Comparison of ENCODE assay signal across 1 cellular context in genomic region chr6:159693128-159693893, GRCh38.
A peak's percentile ranks its signal among the peaks of the same experiment; 100 is the strongest.
TF ChIP-seq lines count a peak whose summit lies in the region.

SOD2 (minus strand) TSS chr6:159693241; CDS start chr6:159693167, 74 bp downstream.

TF ChIP-seq in K562, 482 proteins besides CTCF, POLR2A, EP300 and RAD21 (continued from another document and continues in another):
- TF ChIP-seq GTF2F1 (IDR thresholded peaks at IDR 0.05; ENCODE audit: low read depth, low read length), result peak; percentile 52; the same call in 1 of the 2 replicates
- peak; percentile 75 for TF ChIP-seq LCOR (CRISPR knock-in tag; IDR thresholded peaks at IDR 0.05)
- TF ChIP-seq PATZ1 (CRISPR knock-in tag; IDR thresholded peaks at IDR 0.05; ENCODE audit: borderline replicate concordance), result peak; percentile 78; the same call in 1 of the 2 replicates
- TF ChIP-seq DPF2 (IDR thresholded peaks at IDR 0.05), result peak; percentile 38; the same call in 1 of the 2 replicates
- peak; percentile 63 for TF ChIP-seq CCNT2 (IDR thresholded peaks at IDR 0.05; ENCODE audit: borderline replicate concordance, extremely low read depth, insufficient read length, low read depth, low read length)
- no peak for TF ChIP-seq ZHX1 (conservative IDR thresholded peaks at IDR 0.05; ENCODE audit: low read length)
- peak; percentile 67; the same call in 1 of the 2 replicates for TF ChIP-seq POLR2AphosphoS2 (IDR thresholded peaks at IDR 0.05; ENCODE audit: low read length)
- no peak for TF ChIP-seq PRPF4 (IDR thresholded peaks at IDR 0.05; ENCODE audit: insufficient read depth, low read depth, low read length, poor library complexity, severe bottlenecking)
- no peak for TF ChIP-seq DMBX1 (CRISPR knock-in tag; IDR thresholded peaks at IDR 0.05; ENCODE audit: borderline replicate concordance)
- TF ChIP-seq SUPT5H (IDR thresholded peaks at IDR 0.05), result peak; percentile 90
- TF ChIP-seq HDAC8 (tag; IDR thresholded peaks at IDR 0.05), result 0 out of 2 replicates have a peak, but pooled peaks have one; percentile 8
- TF ChIP-seq CBFB (CRISPR knock-in tag; IDR thresholded peaks at IDR 0.05), result no peak
- 0 out of 2 replicates have a peak, but pooled peaks have one; percentile 45 for TF ChIP-seq ZNF764 (CRISPR knock-in tag; IDR thresholded peaks at IDR 0.05; ENCODE audit: low read depth)
- no peak for TF ChIP-seq ZNF785 (CRISPR knock-in tag; IDR thresholded peaks at IDR 0.05)
- no peak for TF ChIP-seq HDAC3 (IDR thresholded peaks at IDR 0.05; ENCODE audit: borderline replicate concordance, partially characterized antibody)
- TF ChIP-seq PREB (CRISPR knock-in tag; IDR thresholded peaks at IDR 0.05), result peak; percentile 94; the same call in 1 of the 2 replicates
- TF ChIP-seq YY1 (IDR thresholded peaks at IDR 0.05; ENCODE audit: borderline replicate concordance in 1 of 3, control insufficient read depth in 1 of 3, extremely low read depth in 1 of 3, insufficient read depth in 3 of 3, insufficient read length in 1 of 3, insufficient replicate concordance in 2 of 3, low read depth in 1 of 3, low read length in 2 of 3), result peak in 2 of 3 experiments; percentile 28 to 62
- no peak for TF ChIP-seq RAD51 (IDR thresholded peaks at IDR 0.05; ENCODE audit: borderline replicate concordance, low read depth)
- no peak for TF ChIP-seq XRCC4 (IDR thresholded peaks at IDR 0.05; ENCODE audit: extremely low read depth, insufficient read depth, insufficient read length)
- TF ChIP-seq ZNF592 (IDR thresholded peaks at IDR 0.05), result no peak
- TF ChIP-seq SRSF1 (IDR thresholded peaks at IDR 0.05; ENCODE audit: low read depth, low read length), result peak; percentile 39; the same call in 1 of the 2 replicates
- no peak for TF ChIP-seq GTF2A2 (tag; IDR thresholded peaks at IDR 0.05)
- peak; percentile 7; the same call in 1 of the 2 replicates for TF ChIP-seq AFF4 (CRISPR knock-in tag; IDR thresholded peaks at IDR 0.05)
- TF ChIP-seq CBFA2T2 (conservative IDR thresholded peaks at IDR 0.05), result no peak
- TF ChIP-seq RNF2 (IDR thresholded peaks at IDR 0.05), result peak; percentile 78; the same call in 1 of the 2 replicates
- TF ChIP-seq ZNF584 (CRISPR knock-in tag; IDR thresholded peaks at IDR 0.05; ENCODE audit: low read depth), result no peak
- no peak for TF ChIP-seq PTBP1 (IDR thresholded peaks at IDR 0.05; ENCODE audit: low read depth, low read length)
- TF ChIP-seq FOSL1 (tag; conservative IDR thresholded peaks at IDR 0.05), result 0 out of 2 replicates have a peak, but pooled peaks have one; percentile 13
- TF ChIP-seq NR2C2 (CRISPR knock-in tag; IDR thresholded peaks at IDR 0.05), result peak; percentile 71
- TF ChIP-seq NR2C2 (tag; IDR thresholded peaks at IDR 0.05), result peak; percentile 79
- no peak for TF ChIP-seq CCAR2 (IDR thresholded peaks at IDR 0.05; ENCODE audit: low read depth, low read length)
- no peak for TF ChIP-seq PKNOX1 (IDR thresholded peaks at IDR 0.05)
- TF ChIP-seq ZNF766 (CRISPR knock-in tag; conservative IDR thresholded peaks at IDR 0.05), result no peak; the same call in none of the 2 replicates
- TF ChIP-seq SRF (CRISPR knock-in tag; IDR thresholded peaks at IDR 0.05), result peak in 1 of 2 experiments; percentile 62; a peak in 1 of 4 replicates
- 0 out of 4 replicates have a peak, but pooled peaks of 1 of the 2 experiments have one; percentile 25 for TF ChIP-seq TBL1XR1 (IDR thresholded peaks at IDR 0.05; ENCODE audit: low read length in 2 of 2)
- peak; percentile 69 to 73 for TF ChIP-seq NRF1 (conservative IDR thresholded peaks at IDR 0.05 in 1 of 2, IDR thresholded peaks at IDR 0.05 in 1 of 2)
- TF ChIP-seq NFATC3 (IDR thresholded peaks at IDR 0.05), result no peak
- TF ChIP-seq ZBTB17 (CRISPR knock-in tag; IDR thresholded peaks at IDR 0.05), result 0 out of 2 replicates have a peak, but pooled peaks have one; percentile 60
- TF ChIP-seq ZKSCAN1 (IDR thresholded peaks at IDR 0.05; ENCODE audit: low read depth, low read length), result peak; percentile 14; the same call in 1 of the 2 replicates
- TF ChIP-seq ZNF217 (CRISPR knock-in tag; IDR thresholded peaks at IDR 0.05), result no peak
- no peak for TF ChIP-seq ZNF507 (tag; conservative IDR thresholded peaks at IDR 0.05)
- no peak for TF ChIP-seq TEAD2 (tag; IDR thresholded peaks at IDR 0.05)
- no peak for TF ChIP-seq ZNF436 (CRISPR knock-in tag; IDR thresholded peaks at IDR 0.05)
- peak; percentile 31; the same call in 1 of the 2 replicates for TF ChIP-seq ZFP1 (CRISPR knock-in tag; IDR thresholded peaks at IDR 0.05)
- TF ChIP-seq TFAM (CRISPR knock-in tag; conservative IDR thresholded peaks at IDR 0.05), result no peak
- TF ChIP-seq THRAP3 (IDR thresholded peaks at IDR 0.05; ENCODE audit: borderline replicate concordance), result no peak
- TF ChIP-seq ZFX (CRISPR knock-in tag; IDR thresholded peaks at IDR 0.05), result peak; percentile 95
- no peak for TF ChIP-seq PPARD (CRISPR knock-in tag; IDR thresholded peaks at IDR 0.05)
